ENCODE assay signal across 8 cellular contexts in the genomic region with DNA sequence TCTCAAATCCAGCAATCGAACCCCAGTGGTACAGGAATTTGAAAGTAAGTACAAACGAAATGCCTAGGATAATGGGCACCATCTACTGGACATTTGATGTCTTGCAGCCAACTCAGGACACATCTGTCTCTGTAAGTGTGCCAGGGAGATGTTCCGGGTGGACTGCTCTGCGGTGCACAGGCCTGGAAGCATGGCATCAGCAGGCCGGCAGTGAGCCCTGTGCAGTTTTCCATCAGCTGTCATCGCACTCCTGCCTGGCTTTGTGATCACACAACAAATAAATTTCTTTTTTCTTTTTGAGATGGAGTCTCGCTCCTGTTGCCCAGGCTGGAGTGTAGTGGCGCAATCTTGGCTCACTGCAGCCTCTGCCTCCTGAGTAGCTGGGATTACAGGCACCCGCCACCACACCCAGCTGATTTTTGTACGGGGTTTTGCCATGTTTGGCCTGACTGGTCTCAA.
A peak's percentile ranks its signal among the peaks of the same experiment; 100 is the strongest.
DNase-seq lines count a peak whose midpoint lies in the region; ATAC-seq and TF ChIP-seq lines count a peak whose summit lies in the region.

No MANE protein-coding gene starts in this region.

- no peak overlapping the region for H3K27ac Mint-ChIP-seq in activated T-helper 17 cell treated with anti-CD3 and anti-CD28 coated beads, Interleukin-2, amount 50 U/mL, for 72 hours
- H3K27ac Mint-ChIP-seq in nephron progenitor cell: no peak overlapping the region

- DNase-seq in activated gamma-delta T cell treated with Interleukin-2 at 50 U/mL for 16 hours (peak; percentile 38), activated gamma-delta T cell (lab: John Stamatoyannopoulos, UW) (no peak), NCI-H526 treated with DMSO at 0.1 percent for 48 hours (lab: John Stamatoyannopoulos, UW) (peak; percentile 90), fibroblast of the conjunctiva (ENCODE audit: low read depth) (peak; percentile 87), nephron progenitor cell (peak; percentile 63), ureter (ENCODE audit: low spot score) (peak; percentile 73)

- peak; percentile 77 for TF ChIP-seq CTCF in nephron progenitor cell (IDR thresholded peaks at IDR 0.05)

- peaks cover 15% of the 10 kb centered on the region for H3K36me3 Mint-ChIP-seq in activated T-helper 17 cell treated with anti-CD3 and anti-CD28 coated beads, Interleukin-2, amount 50 U/mL, for 72 hours (ENCODE audit: low read depth)
- peaks cover 64% of the 10 kb centered on the region for H3K36me3 Mint-ChIP-seq in nephron progenitor cell (ENCODE audit: low read depth)

- H3K9me3 Mint-ChIP-seq in activated T-helper 17 cell treated with anti-CD3 and anti-CD28 coated beads, Interleukin-2, amount 50 U/mL, for 72 hours: no peaks in the 10 kb centered on the region
- peaks cover 41% of the 10 kb centered on the region for H3K9me3 Mint-ChIP-seq in nephron progenitor cell

- peaks cover 14% of the 10 kb centered on the region for H3K4me1 Mint-ChIP-seq in activated T-helper 17 cell treated with anti-CD3 and anti-CD28 coated beads, Interleukin-2, amount 50 U/mL, for 72 hours
- H3K4me1 Mint-ChIP-seq in nephron progenitor cell: peaks cover 7% of the 10 kb centered on the region

- ATAC-seq in HG03135 (IDR thresholded peaks at IDR 0.05; ENCODE audit: unreplicated experiment): peak; percentile 78
- peak; percentile 73 for ATAC-seq in activated T-helper 17 cell treated with anti-CD3 and anti-CD28 coated beads, Interleukin-2, amount 50 U/mL, for 72 hours (replicated peaks)

- H3K4me3 Mint-ChIP-seq in activated T-helper 17 cell treated with anti-CD3 and anti-CD28 coated beads, Interleukin-2, amount 50 U/mL, for 72 hours: no peak overlapping the region
- no peak overlapping the region for H3K4me3 Mint-ChIP-seq in nephron progenitor cell

- H3K27me3 Mint-ChIP-seq in activated T-helper 17 cell treated with anti-CD3 and anti-CD28 coated beads, Interleukin-2, amount 50 U/mL, for 72 hours: no peaks in the 10 kb centered on the region
- no peaks in the 10 kb centered on the region for H3K27me3 Mint-ChIP-seq in nephron progenitor cell (ENCODE audit: low read depth, poor library complexity)
